Comparison of ENCODE assay signal across 1 cellular context in the genomic region with DNA sequence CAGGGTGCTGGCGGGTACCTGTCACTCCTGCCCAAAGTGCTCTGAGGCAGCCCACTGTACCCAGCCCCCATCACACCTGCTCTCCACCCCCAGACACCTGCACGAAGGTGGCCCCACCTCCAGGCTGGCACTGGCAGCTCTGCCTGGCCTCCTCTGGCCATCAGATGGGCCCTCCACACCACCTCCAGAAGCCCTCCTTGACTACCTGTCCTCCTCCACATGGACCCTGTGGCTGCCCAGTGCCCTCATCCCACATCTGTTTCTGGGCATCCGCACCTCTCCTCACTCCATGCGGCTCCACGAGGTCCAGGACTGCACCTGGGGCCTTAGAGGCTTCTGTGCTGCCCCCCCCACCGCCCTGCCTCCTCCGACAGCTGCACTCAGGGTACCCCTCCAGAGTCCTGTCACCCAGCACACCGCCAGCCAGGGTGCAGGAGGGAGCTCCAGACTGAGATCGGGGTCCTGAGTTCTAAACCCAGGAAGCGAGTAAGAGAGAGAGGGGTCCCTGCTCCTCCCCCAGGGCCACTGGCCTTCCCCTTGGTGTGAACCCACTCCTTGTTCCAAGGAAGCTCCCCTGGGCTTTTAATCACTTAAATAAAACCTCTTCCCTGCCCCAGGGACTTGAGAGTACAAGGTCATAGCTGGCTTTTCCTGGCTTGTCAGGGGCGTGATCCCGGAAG.
TF ChIP-seq lines count a peak whose summit lies in the region.

No MANE protein-coding gene starts in this region.

TF ChIP-seq in SK-N-SH treated with all-trans-retinoic acid at 6 μM for 48 hours, 23 proteins besides CTCF, POLR2A, EP300 and RAD21 (continued from another document):
- TF ChIP-seq, protein P1, sequence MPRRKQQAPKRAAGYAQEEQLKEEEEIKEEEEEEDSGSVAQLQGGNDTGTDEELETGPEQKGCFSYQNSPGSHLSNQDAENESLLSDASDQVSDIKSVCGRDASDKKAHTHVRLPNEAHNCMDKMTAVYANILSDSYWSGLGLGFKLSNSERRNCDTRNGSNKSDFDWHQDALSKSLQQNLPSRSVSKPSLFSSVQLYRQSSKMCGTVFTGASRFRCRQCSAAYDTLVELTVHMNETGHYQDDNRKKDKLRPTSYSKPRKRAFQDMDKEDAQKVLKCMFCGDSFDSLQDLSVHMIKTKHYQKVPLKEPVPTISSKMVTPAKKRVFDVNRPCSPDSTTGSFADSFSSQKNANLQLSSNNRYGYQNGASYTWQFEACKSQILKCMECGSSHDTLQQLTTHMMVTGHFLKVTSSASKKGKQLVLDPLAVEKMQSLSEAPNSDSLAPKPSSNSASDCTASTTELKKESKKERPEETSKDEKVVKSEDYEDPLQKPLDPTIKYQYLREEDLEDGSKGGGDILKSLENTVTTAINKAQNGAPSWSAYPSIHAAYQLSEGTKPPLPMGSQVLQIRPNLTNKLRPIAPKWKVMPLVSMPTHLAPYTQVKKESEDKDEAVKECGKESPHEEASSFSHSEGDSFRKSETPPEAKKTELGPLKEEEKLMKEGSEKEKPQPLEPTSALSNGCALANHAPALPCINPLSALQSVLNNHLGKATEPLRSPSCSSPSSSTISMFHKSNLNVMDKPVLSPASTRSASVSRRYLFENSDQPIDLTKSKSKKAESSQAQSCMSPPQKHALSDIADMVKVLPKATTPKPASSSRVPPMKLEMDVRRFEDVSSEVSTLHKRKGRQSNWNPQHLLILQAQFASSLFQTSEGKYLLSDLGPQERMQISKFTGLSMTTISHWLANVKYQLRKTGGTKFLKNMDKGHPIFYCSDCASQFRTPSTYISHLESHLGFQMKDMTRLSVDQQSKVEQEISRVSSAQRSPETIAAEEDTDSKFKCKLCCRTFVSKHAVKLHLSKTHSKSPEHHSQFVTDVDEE (CRISPR knock-in tag; IDR thresholded peaks at IDR 0.05): no peak
- TF ChIP-seq, protein P2, sequence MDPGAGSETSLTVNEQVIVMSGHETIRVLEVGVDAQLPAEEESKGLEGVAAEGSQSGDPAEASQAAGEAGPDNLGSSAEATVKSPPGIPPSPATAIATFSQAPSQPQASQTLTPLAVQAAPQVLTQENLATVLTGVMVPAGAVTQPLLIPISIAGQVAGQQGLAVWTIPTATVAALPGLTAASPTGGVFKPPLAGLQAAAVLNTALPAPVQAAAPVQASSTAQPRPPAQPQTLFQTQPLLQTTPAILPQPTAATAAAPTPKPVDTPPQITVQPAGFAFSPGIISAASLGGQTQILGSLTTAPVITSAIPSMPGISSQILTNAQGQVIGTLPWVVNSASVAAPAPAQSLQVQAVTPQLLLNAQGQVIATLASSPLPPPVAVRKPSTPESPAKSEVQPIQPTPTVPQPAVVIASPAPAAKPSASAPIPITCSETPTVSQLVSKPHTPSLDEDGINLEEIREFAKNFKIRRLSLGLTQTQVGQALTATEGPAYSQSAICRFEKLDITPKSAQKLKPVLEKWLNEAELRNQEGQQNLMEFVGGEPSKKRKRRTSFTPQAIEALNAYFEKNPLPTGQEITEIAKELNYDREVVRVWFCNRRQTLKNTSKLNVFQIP (CRISPR knock-in tag; IDR thresholded peaks at IDR 0.05; ENCODE audit: borderline replicate concordance, low read depth): no peak
- TF ChIP-seq TOX (CRISPR knock-in tag; IDR thresholded peaks at IDR 0.05; ENCODE audit: borderline replicate concordance) (no peak), GLIS3 (CRISPR knock-in tag; IDR thresholded peaks at IDR 0.05) (no peak)
TF ChIP-seq in SK-N-SH treated with all-trans-retinoic acid at 6 μM for 48 hours: peak in this region for 0.
